Comparison of ENCODE assay signal across 8 cellular contexts in genomic region chr12:47080725-47081502, GRCh38. TPM values are rescaled to one million over a fixed set of nuclear protein-coding genes. Genes with fewer than 3 reads are reported as not detected.
DNase-seq lines count a peak whose midpoint lies in the region; TF ChIP-seq lines count a peak whose summit lies in the region.

No MANE protein-coding gene starts in this region.

- H3K9ac ChIP-seq in iPS-15b (ENCODE audit: low read depth, low read length) (no peak overlapping the region), smooth muscle cell (ENCODE audit: low read depth) (peak overlapping the region; percentile 70)

- H3K36me3 ChIP-seq in iPS-15b (ENCODE audit: control insufficient read depth, insufficient read depth, low read length) = no peaks in the 10 kb centered on the region
- no peaks in the 10 kb centered on the region for H3K36me3 ChIP-seq in smooth muscle cell (ENCODE audit: low read depth)
- no peaks in the 10 kb centered on the region for H3K36me3 ChIP-seq in SJCRH30

- H3K4me3 ChIP-seq in astrocyte of the cerebellum (ENCODE audit: low read depth, low read length) = peak overlapping the region; percentile 75
- peak overlapping the region; percentile 84 for H3K4me3 ChIP-seq in iPS-15b (ENCODE audit: low read depth, low read length)
- peak overlapping the region; percentile 80 for H3K4me3 ChIP-seq in smooth muscle cell
- H3K4me3 ChIP-seq in SJCRH30 = no peak overlapping the region

- H2AFZ ChIP-seq in smooth muscle cell (ENCODE audit: low read depth) = peak overlapping the region; percentile 85

- H3K79me2 ChIP-seq in smooth muscle cell (ENCODE audit: low read depth) = peaks cover 25% of the 10 kb centered on the region

- in situ Hi-C loops in astrocyte of the cerebellum (cut with HindIII; ENCODE audit: low sequenced_read_pairs) = no loop called here

- peaks cover 14% of the 10 kb centered on the region for H4K20me1 ChIP-seq in smooth muscle cell (ENCODE audit: low read depth)

- WGBS in smooth muscle cell (ENCODE audit: low lambda C conversion rate) = 7% methylated on average over 26 of the region's 26 CpGs

- peak overlapping the region; percentile 79 for H3K27ac ChIP-seq in smooth muscle cell (ENCODE audit: low read depth)
- no peak overlapping the region for H3K27ac ChIP-seq in SJCRH30

- no peak for TF ChIP-seq CTCF in astrocyte of the cerebellum (IDR thresholded peaks at IDR 0.05; ENCODE audit: low read depth, low read length, missing control alignments)
- TF ChIP-seq CTCF in smooth muscle cell (IDR thresholded peaks at IDR 0.05; ENCODE audit: borderline replicate concordance, insufficient read depth, poor library complexity, severe bottlenecking) = no peak

- no peaks in the 10 kb centered on the region for H3K4me1 ChIP-seq in iPS-15b (ENCODE audit: control insufficient read depth, insufficient read depth, low read length)
- H3K4me1 ChIP-seq in smooth muscle cell (ENCODE audit: low read depth) = peaks cover 19% of the 10 kb centered on the region
- peaks cover 41% of the 10 kb centered on the region for H3K4me1 ChIP-seq in SJCRH30

- peaks cover 38% of the 10 kb centered on the region for H3K27me3 ChIP-seq in iPS-15b (ENCODE audit: control insufficient read depth, insufficient read depth, low read length)
- no peaks in the 10 kb centered on the region for H3K27me3 ChIP-seq in smooth muscle cell (ENCODE audit: low read depth)
- H3K27me3 ChIP-seq in SJCRH30 = no peaks in the 10 kb centered on the region

- peaks cover 19% of the 10 kb centered on the region for H3F3A ChIP-seq in smooth muscle cell (ENCODE audit: low read depth)

- H3K4me2 ChIP-seq in smooth muscle cell = peak overlapping the region; percentile 83

- DNase-seq in NCI-H2227 (lab: John Stamatoyannopoulos, UW; ENCODE audit: unreplicated experiment) (peak; percentile 14), NCI-H2227 treated with DMSO at 0.1 percent for 48 hours (lab: John Stamatoyannopoulos, UW) (no peak), T follicular helper cell (ENCODE audit: low read depth) (peak; percentile 25), astrocyte of the cerebellum (ENCODE audit: low read depth) (no peak), smooth muscle cell (lab: John Stamatoyannopoulos, UW; ENCODE audit: unreplicated experiment) (no peak), SJCRH30 (no peak), iPS-NIHi7 (ENCODE audit: extremely low spot score) (no peak)

- H3K9me3 ChIP-seq in iPS-15b (ENCODE audit: control insufficient read depth, insufficient read depth, low read length) = no peaks in the 10 kb centered on the region
- no peaks in the 10 kb centered on the region for H3K9me3 ChIP-seq in smooth muscle cell (replicated peaks; ENCODE audit: low read depth)
- H3K9me3 ChIP-seq in SJCRH30 (replicated peaks) = no peaks in the 10 kb centered on the region

RNA-seq across cellular contexts. Expression of gene AMIGO2, which starts 1.2 kb away (rescaled TPM):
- total RNA-seq in smooth muscle cell = 51.6 and 59.6 TPM in 2 replicates
- 30.4 and 54.8 TPM in 2 replicates for polyA plus RNA-seq in smooth muscle cell
- 4.3 and 4.4 TPM in 2 replicates for total RNA-seq in SJCRH30 (2014; rRNA removed; shearing (Covaris generic))

RNA-seq across cellular contexts. Expression of gene PCED1B, which starts 1.5 kb away (rescaled TPM):
- total RNA-seq in smooth muscle cell = 2.7 and 6.1 TPM in 2 replicates
- polyA plus RNA-seq in smooth muscle cell = 3.5 and 6.3 TPM in 2 replicates
- 0.13 TPM in 1 of 2 replicates, not detected in the other for total RNA-seq in SJCRH30 (2014; rRNA removed; shearing (Covaris generic))

Comparison
In these comparisons a context has a peak if more than half of its experiments do, and no peak if none do; other contexts are left out.
1. DNase-seq: peak in NCI-H2227 (single experiment) and T follicular helper cell (single experiment); none in NCI-H2227 treated with DMSO at 0.1 percent for 48 hours (single experiment), astrocyte of the cerebellum (single experiment), smooth muscle cell (single experiment), SJCRH30 (0 of 2) and iPS-NIHi7 (single experiment).